ENCODE assay signal across 35 cellular contexts in the genomic region with DNA sequence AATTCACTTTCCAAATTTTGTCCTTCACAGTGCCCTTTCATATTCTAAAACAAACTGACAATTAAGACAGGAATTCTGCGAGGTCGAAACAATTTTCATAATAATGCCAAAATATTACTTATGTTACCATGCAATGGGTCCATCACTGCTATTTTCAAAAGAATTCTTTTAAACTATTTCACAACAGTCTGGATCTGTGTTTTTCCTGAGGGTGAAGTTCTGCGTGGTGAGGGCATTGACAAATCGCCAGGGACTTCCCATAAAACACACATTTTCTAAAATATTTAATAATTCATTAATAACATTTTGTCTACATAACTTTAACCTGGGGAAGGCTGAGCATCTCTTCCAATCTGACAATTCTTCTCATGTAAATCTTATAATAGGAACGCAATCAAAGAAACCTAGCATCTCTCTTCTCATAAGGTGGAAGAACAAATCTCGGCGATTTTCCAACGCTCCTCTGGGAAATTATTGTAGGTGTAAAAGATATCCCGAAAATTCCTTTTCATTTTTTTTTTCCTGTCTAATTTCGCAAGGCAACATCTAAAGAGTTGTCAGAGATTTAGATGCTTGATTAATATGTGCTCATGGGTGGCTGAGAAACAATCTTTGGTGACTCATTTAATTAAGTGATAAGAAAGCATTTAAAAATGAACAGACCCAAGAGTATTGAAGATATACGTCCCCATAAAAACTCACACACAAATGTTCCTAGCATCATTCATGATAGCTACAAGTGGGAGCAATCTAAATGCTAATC. TPM values are rescaled to one million over a fixed set of nuclear protein-coding genes. Genes with fewer than 3 reads are reported as not detected.
"Had no signal": no experiment of that assay in that cellular context is flagged by ENCODE, and none has a peak within 500 bp of the region (broad histone marks: within the 10 kb centered on the region; RNA-seq: fewer than 3 reads in every experiment).

No MANE protein-coding gene starts in this region.

- H3K9me3 ChIP-seq: neutrophil, ovary, psoas muscle, thoracic aorta, thyroid gland, upper lobe of left lung, vagina had no signal

- H3K9me3 Mint-ChIP-seq: natural killer cell treated with Interleukin-12 subunit alpha and Interleukin-12 subunit beta and Interleukin-15 and Interleukin-18, amount 100 ng/mL, for 72 hours; stimulated activated naive CD8-positive, alpha-beta T cell treated with anti-CD3 and anti-CD28 coated beads, Interleukin-15, Interleukin-2, amounts not matched to agents 100 ng/mL and 50 ng/mL, for 24 hours had no signal

- H3K79me2 ChIP-seq: parathyroid adenoma had no signal

- H3K36me3 Mint-ChIP-seq: natural killer cell treated with Interleukin-12 subunit alpha and Interleukin-12 subunit beta and Interleukin-15 and Interleukin-18, amount 100 ng/mL, for 72 hours had no signal

- H3K36me3 ChIP-seq: neutrophil, ovary, spleen, stomach, thoracic aorta, thyroid gland, tibial nerve, upper lobe of left lung, vagina had no signal

- H3K4me1 Mint-ChIP-seq: stimulated activated naive B cell treated with anti-CD40 and anti-IgM and Interleukin-4, amounts not matched to agents 10 μg/mL and 1 μg/mL and 100 μg/mL, for 72 hours had no signal

- H2AFZ ChIP-seq: parathyroid adenoma had no signal

- H3K4me3 Mint-ChIP-seq: naive thymus-derived CD8-positive, alpha-beta T cell; natural killer cell treated with Interleukin-12 subunit alpha and Interleukin-12 subunit beta and Interleukin-15 and Interleukin-18, amount 100 ng/mL, for 72 hours; nephron progenitor cell; neural crest cell; stimulated activated naive B cell treated with anti-CD40 and anti-IgM and Interleukin-4, amounts not matched to agents 10 μg/mL and 1 μg/mL and 100 μg/mL, for 72 hours; stimulated activated naive CD8-positive, alpha-beta T cell treated with anti-CD3 and anti-CD28 coated beads, Interleukin-15, Interleukin-2, amounts not matched to agents 100 ng/mL and 50 ng/mL, for 24 hours had no signal

- H3K27me3 Mint-ChIP-seq: progenitor cell of endocrine pancreas had no signal

- H3K27ac ChIP-seq: neutrophil, ovary, parathyroid adenoma, psoas muscle, skin epidermis, spleen, stomach, thoracic aorta, thyroid gland, tibial nerve, upper lobe of left lung, vagina had no signal

- ATAC-seq: naive thymus-derived CD8-positive, alpha-beta T cell; natural killer cell treated with Interleukin-12 subunit alpha and Interleukin-12 subunit beta and Interleukin-15 and Interleukin-18, amount 100 ng/mL, for 72 hours; psoas muscle; right cardiac atrium; sciatic nerve; stimulated activated naive B cell treated with anti-CD40 and anti-IgM and Interleukin-4, amounts not matched to agents 10 μg/mL and 1 μg/mL and 100 μg/mL, for 72 hours had no signal

- H3K9ac ChIP-seq: parathyroid adenoma had no signal

- H3K4me3 ChIP-seq: ovary, psoas muscle, skin epidermis, smooth muscle cell, spleen, stomach, thoracic aorta, thyroid gland, tibial nerve, upper lobe of left lung, vagina had no signal

- DNase-seq: naive thymus-derived CD8-positive, alpha-beta T cell; nephron progenitor cell; nucleus accumbens; ovary; psoas muscle; right cardiac atrium; spleen; stimulated activated CD4-positive, alpha-beta T cell treated with anti-CD3 and anti-CD28 coated beads, Interleukin-12 subunit alpha, Interleukin-12 subunit beta, amount 100 ng/mL, for 4 hours; stimulated activated CD4-positive, alpha-beta T cell treated with anti-CD3 and anti-CD28 coated beads, Interleukin-1b, Interleukin-23, amount 100 ng/mL, for 48 hours; stimulated activated CD4-positive, alpha-beta T cell treated with anti-CD3 and anti-CD28 coated beads, Interleukin-4, amount 100 ng/mL, for 1 hour; stimulated activated CD4-positive, alpha-beta T cell treated with anti-CD3 and anti-CD28 coated beads, Interleukin-4, amount 100 ng/mL, for 4 hours; stimulated activated CD8-positive, alpha-beta memory T cell treated with anti-CD3 and anti-CD28 coated beads, Interleukin-4, amount 100 ng/mL, for 48 hours; stimulated activated naive B cell treated with anti-CD40 and anti-IgM and Interleukin-4, amounts not matched to agents 10 μg/mL and 1 μg/mL and 100 μg/mL, for 72 hours; stimulated activated naive CD4-positive, alpha-beta T cell treated with Interleukin-2 at 50 U/mL for 16 hours; stomach; thyroid gland; upper lobe of left lung had no signal

- H3K4me2 ChIP-seq: smooth muscle cell had no signal

- FAIRE-seq: urothelium cell line had no signal

- H3K27me3 ChIP-seq: ovary, thyroid gland, tibial nerve, upper lobe of left lung, vagina had no signal

- H3K27ac Mint-ChIP-seq: naive thymus-derived CD8-positive, alpha-beta T cell; natural killer cell treated with Interleukin-12 subunit alpha and Interleukin-12 subunit beta and Interleukin-15 and Interleukin-18, amount 100 ng/mL, for 72 hours; nephron progenitor cell; progenitor cell of endocrine pancreas; stimulated activated naive B cell treated with anti-CD40 and anti-IgM and Interleukin-4, amounts not matched to agents 10 μg/mL and 1 μg/mL and 100 μg/mL, for 72 hours; stimulated activated naive CD8-positive, alpha-beta T cell treated with anti-CD3 and anti-CD28 coated beads, Interleukin-15, Interleukin-2, amounts not matched to agents 100 ng/mL and 50 ng/mL, for 24 hours had no signal

- H3K4me1 ChIP-seq: parathyroid adenoma, psoas muscle, spleen, stomach, thyroid gland, tibial nerve, upper lobe of left lung, vagina had no signal

RNA-seq across cellular contexts. Expression of a gene that starts 41.5 kb away (rescaled TPM):
- total RNA-seq: naive thymus-derived CD8-positive, alpha-beta T cell; natural killer cell treated with Interleukin-12 subunit alpha and Interleukin-12 subunit beta and Interleukin-15 and Interleukin-18, amount 100 ng/mL, for 72 hours; neural crest cell; renal cortical epithelial cell; spleen had no signal
- polyA plus RNA-seq: naive thymus-derived CD8-positive, alpha-beta T cell had no signal

RNA-seq across cellular contexts. Expression of a gene that starts 41.9 kb away (rescaled TPM):
- total RNA-seq: naive thymus-derived CD8-positive, alpha-beta T cell; natural killer cell treated with Interleukin-12 subunit alpha and Interleukin-12 subunit beta and Interleukin-15 and Interleukin-18, amount 100 ng/mL, for 72 hours; neural crest cell; osteoblast; ovary; progenitor cell of endocrine pancreas; psoas muscle; renal cortical epithelial cell; right cardiac atrium; sciatic nerve; smooth muscle cell; spleen; stomach; subcutaneous adipose tissue; temporal lobe; thoracic aorta; thyroid gland; tibial nerve; upper lobe of left lung; ureter; vagina had no signal
- polyA plus RNA-seq: naive thymus-derived CD8-positive, alpha-beta T cell; psoas muscle; right cardiac atrium; smooth muscle cell; spleen; stomach had no signal
